Comparison of ENCODE assay signal across 1 cellular context in genomic region chr2:46131-46470, GRCh38.
TF ChIP-seq lines count a peak whose summit lies in the region.

No MANE protein-coding gene starts in this region.

TF ChIP-seq in HEK293, 187 proteins besides CTCF, POLR2A, EP300 and RAD21 (continued from another document):
- no peak for TF ChIP-seq GLI2 (tag by site-specific recombination; IDR thresholded peaks at IDR 0.05; ENCODE audit: borderline replicate concordance, low read depth)
- no peak for TF ChIP-seq ZFHX2 (tag by site-specific recombination; conservative IDR thresholded peaks at IDR 0.05)
- TF ChIP-seq ZNF266 (tag by site-specific recombination; IDR thresholded peaks at IDR 0.05; ENCODE audit: low read depth): no peak
- TF ChIP-seq ZNF561 (tag by site-specific recombination; IDR thresholded peaks at IDR 0.05; ENCODE audit: borderline replicate concordance): 0 out of 2 replicates have a peak, but pooled peaks have one; percentile 27
